1 cellular context compared by ENCODE assay signal in the genomic region with DNA sequence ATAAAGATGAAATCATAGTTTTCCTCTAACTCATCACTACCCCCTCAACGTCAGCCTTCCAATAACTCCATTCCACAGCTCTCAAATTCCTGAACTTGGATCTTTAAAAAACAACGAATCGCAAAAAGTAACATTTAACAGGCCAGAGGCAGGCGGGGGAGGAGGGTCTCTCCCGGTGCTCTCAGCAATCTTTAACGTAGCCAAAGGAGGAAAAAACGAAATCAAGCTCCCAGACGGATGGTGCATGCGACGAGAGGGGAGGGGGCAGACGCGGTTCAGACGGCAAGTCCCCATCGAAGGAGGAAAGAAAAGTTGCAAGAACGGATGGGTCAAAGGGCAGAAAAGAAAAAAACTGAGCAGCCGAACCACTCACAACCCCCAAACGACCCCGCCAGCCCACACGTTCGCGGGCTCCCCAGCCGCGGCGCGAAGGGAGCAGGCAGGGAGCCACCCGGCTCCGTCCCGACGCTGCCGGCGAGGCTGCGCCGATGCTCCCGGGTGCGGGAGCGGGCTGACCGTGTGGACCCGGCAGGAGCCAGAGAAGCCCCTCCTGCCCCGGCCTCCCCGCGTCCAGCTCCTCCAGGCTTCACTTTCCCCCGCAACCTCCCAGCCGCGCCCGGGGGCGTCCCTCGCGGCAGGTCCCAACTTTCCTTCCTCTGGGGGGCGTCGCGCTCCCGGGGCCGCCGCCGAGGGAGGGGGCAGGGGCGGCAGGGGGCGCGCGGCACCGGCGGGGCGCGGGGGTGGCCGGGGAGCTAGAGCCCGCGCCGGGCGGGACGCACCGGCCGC.
TF ChIP-seq lines count a peak whose summit lies in the region.

No MANE protein-coding gene starts in this region.

TF ChIP-seq in HepG2, 621 proteins besides CTCF, POLR2A, EP300 and RAD21 (continued from another document and continues in another):
- no peak for TF ChIP-seq MLXIP (CRISPR knock-in tag; IDR thresholded peaks at IDR 0.05; ENCODE audit: borderline replicate concordance)
- peak; percentile 71; the same call in 1 of the 2 replicates for TF ChIP-seq KMT2A (CRISPR knock-in tag; IDR thresholded peaks at IDR 0.05)
- peak; percentile 46; the same call in 1 of the 2 replicates for TF ChIP-seq ARNT2 (CRISPR knock-in tag; IDR thresholded peaks at IDR 0.05; ENCODE audit: low read depth)
- TF ChIP-seq SPEN (CRISPR knock-in tag; IDR thresholded peaks at IDR 0.05; ENCODE audit: low read depth), result peak; percentile 19; the same call in 1 of the 2 replicates
- TF ChIP-seq HHEX (CRISPR knock-in tag; IDR thresholded peaks at IDR 0.05), result no peak
- TF ChIP-seq GATAD1 (CRISPR knock-in tag; IDR thresholded peaks at IDR 0.05), result no peak
- TF ChIP-seq ZBTB20 (CRISPR knock-in tag; IDR thresholded peaks at IDR 0.05; ENCODE audit: borderline replicate concordance, low read depth), result 0 out of 2 replicates have a peak, but pooled peaks have one; percentile 8
- TF ChIP-seq ZNF747 (CRISPR knock-in tag; IDR thresholded peaks at IDR 0.05; ENCODE audit: borderline replicate concordance), result no peak
- no peak for TF ChIP-seq THAP11 (CRISPR knock-in tag; IDR thresholded peaks at IDR 0.05)
- TF ChIP-seq HOXA5 (CRISPR knock-in tag; IDR thresholded peaks at IDR 0.05), result no peak
- no peak for TF ChIP-seq ZMAT3 (CRISPR knock-in tag; conservative IDR thresholded peaks at IDR 0.05)
- TF ChIP-seq ZNF891 (CRISPR knock-in tag; IDR thresholded peaks at IDR 0.05), result peak; percentile 65; the same call in 1 of the 2 replicates
- no peak for TF ChIP-seq ZKSCAN5 (CRISPR knock-in tag; IDR thresholded peaks at IDR 0.05)
- TF ChIP-seq ZNF574 (CRISPR knock-in tag; IDR thresholded peaks at IDR 0.05), result no peak
- TF ChIP-seq, protein P1, sequence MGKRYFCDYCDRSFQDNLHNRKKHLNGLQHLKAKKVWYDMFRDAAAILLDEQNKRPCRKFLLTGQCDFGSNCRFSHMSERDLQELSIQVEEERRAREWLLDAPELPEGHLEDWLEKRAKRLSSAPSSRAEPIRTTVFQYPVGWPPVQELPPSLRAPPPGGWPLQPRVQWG (CRISPR knock-in tag; IDR thresholded peaks at IDR 0.05; ENCODE audit: borderline replicate concordance, low read depth), result no peak
- TF ChIP-seq ZNF143 (CRISPR knock-in tag; IDR thresholded peaks at IDR 0.05), result no peak
- no peak for TF ChIP-seq ZNF34 (CRISPR knock-in tag; IDR thresholded peaks at IDR 0.05; ENCODE audit: borderline replicate concordance)
- TF ChIP-seq, protein P2, sequence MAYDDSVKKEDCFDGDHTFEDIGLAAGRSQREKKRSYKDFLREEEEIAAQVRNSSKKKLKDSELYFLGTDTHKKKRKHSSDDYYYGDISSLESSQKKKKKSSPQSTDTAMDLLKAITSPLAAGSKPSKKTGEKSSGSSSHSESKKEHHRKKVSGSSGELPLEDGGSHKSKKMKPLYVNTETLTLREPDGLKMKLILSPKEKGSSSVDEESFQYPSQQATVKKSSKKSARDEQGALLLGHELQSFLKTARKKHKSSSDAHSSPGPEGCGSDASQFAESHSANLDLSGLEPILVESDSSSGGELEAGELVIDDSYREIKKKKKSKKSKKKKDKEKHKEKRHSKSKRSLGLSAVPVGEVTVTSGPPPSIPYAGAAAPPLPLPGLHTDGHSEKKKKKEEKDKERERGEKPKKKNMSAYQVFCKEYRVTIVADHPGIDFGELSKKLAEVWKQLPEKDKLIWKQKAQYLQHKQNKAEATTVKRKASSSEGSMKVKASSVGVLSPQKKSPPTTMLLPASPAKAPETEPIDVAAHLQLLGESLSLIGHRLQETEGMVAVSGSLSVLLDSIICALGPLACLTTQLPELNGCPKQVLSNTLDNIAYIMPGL (CRISPR knock-in tag; IDR thresholded peaks at IDR 0.05; ENCODE audit: borderline replicate concordance in 1 of 2, low read depth in 1 of 2), result peak in 1 of 2 experiments; percentile 61; a peak in 2 of 4 replicates
- no peak for TF ChIP-seq ZNF713 (CRISPR knock-in tag; IDR thresholded peaks at IDR 0.05)
- TF ChIP-seq MED8 (CRISPR knock-in tag; IDR thresholded peaks at IDR 0.05; ENCODE audit: insufficient replicate concordance), result no peak
- TF ChIP-seq SAP130 (CRISPR knock-in tag; IDR thresholded peaks at IDR 0.05; ENCODE audit: low read depth), result 0 out of 2 replicates have a peak, but pooled peaks have one; percentile 37
- TF ChIP-seq ZSCAN9 (CRISPR knock-in tag; IDR thresholded peaks at IDR 0.05; ENCODE audit: borderline replicate concordance), result no peak
- no peak for TF ChIP-seq ZNF44 (CRISPR knock-in tag; IDR thresholded peaks at IDR 0.05)
- peak; percentile 38 for TF ChIP-seq SRSF1 (optimal IDR thresholded peaks at IDR 0.05; ENCODE audit: low read depth, low read length)
- no peak for TF ChIP-seq MXI1 (IDR thresholded peaks at IDR 0.05; ENCODE audit: borderline replicate concordance, low read depth, low read length)
- TF ChIP-seq ZNF879 (CRISPR knock-in tag; IDR thresholded peaks at IDR 0.05), result no peak
- TF ChIP-seq SIX1 (CRISPR knock-in tag; IDR thresholded peaks at IDR 0.05; ENCODE audit: borderline replicate concordance), result no peak
- no peak for TF ChIP-seq ZNF766 (CRISPR knock-in tag; IDR thresholded peaks at IDR 0.05; ENCODE audit: borderline replicate concordance)
- no peak for TF ChIP-seq ZNF562 (CRISPR knock-in tag; IDR thresholded peaks at IDR 0.05; ENCODE audit: borderline replicate concordance)
- no peak for TF ChIP-seq ZNF101 (CRISPR knock-in tag; IDR thresholded peaks at IDR 0.05; ENCODE audit: borderline replicate concordance, low read depth)
- TF ChIP-seq ZMYM2 (CRISPR knock-in tag; IDR thresholded peaks at IDR 0.05), result no peak
- TF ChIP-seq, protein P3, sequence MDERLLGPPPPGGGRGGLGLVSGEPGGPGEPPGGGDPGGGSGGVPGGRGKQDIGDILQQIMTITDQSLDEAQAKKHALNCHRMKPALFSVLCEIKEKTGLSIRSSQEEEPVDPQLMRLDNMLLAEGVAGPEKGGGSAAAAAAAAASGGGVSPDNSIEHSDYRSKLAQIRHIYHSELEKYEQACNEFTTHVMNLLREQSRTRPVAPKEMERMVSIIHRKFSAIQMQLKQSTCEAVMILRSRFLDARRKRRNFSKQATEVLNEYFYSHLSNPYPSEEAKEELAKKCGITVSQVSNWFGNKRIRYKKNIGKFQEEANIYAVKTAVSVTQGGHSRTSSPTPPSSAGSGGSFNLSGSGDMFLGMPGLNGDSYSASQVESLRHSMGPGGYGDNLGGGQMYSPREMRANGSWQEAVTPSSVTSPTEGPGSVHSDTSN (CRISPR knock-in tag; IDR thresholded peaks at IDR 0.05), result no peak
- TF ChIP-seq MEIS1 (CRISPR knock-in tag; IDR thresholded peaks at IDR 0.05; ENCODE audit: borderline replicate concordance), result no peak
- no peak for TF ChIP-seq ZNF264 (CRISPR knock-in tag; IDR thresholded peaks at IDR 0.05)
- TF ChIP-seq ZNF142 (CRISPR knock-in tag; IDR thresholded peaks at IDR 0.05), result no peak
- no peak for TF ChIP-seq ZNF572 (CRISPR knock-in tag; IDR thresholded peaks at IDR 0.05)
- TF ChIP-seq GATA4 (IDR thresholded peaks at IDR 0.05; ENCODE audit: borderline replicate concordance, low read depth), result no peak
- TF ChIP-seq MTF1 (CRISPR knock-in tag; IDR thresholded peaks at IDR 0.05), result no peak
- TF ChIP-seq, protein P4, sequence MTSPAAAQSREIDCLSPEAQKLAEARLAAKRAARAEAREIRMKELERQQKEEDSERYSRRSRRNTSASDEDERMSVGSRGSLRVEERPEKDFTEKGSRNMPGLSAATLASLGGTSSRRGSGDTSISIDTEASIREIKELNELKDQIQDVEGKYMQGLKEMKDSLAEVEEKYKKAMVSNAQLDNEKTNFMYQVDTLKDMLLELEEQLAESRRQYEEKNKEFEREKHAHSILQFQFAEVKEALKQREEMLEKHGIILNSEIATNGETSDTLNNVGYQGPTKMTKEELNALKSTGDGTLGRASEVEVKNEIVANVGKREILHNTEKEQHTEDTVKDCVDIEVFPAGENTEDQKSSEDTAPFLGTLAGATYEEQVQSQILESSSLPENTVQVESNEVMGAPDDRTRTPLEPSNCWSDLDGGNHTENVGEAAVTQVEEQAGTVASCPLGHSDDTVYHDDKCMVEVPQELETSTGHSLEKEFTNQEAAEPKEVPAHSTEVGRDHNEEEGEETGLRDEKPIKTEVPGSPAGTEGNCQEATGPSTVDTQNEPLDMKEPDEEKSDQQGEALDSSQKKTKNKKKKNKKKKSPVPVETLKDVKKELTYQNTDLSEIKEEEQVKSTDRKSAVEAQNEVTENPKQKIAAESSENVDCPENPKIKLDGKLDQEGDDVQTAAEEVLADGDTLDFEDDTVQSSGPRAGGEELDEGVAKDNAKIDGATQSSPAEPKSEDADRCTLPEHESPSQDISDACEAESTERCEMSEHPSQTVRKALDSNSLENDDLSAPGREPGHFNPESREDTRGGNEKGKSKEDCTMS (CRISPR knock-in tag; conservative IDR thresholded peaks at IDR 0.05), result no peak
- no peak for TF ChIP-seq ZSCAN20 (CRISPR knock-in tag; IDR thresholded peaks at IDR 0.05; ENCODE audit: borderline replicate concordance)
- TF ChIP-seq YEATS4 (CRISPR knock-in tag; IDR thresholded peaks at IDR 0.05; ENCODE audit: borderline replicate concordance), result peak; percentile 64; the same call in 1 of the 2 replicates
- TF ChIP-seq NR3C1 (CRISPR knock-in tag; IDR thresholded peaks at IDR 0.05), result no peak
- TF ChIP-seq MAZ (IDR thresholded peaks at IDR 0.05; ENCODE audit: borderline replicate concordance, low read depth, low read length), result 0 out of 2 replicates have a peak, but pooled peaks have one; percentile 15
- peak; percentile 33; the same call in 1 of the 2 replicates for TF ChIP-seq MAZ (CRISPR knock-in tag; IDR thresholded peaks at IDR 0.05; ENCODE audit: low read depth)
- no peak for TF ChIP-seq KLF13 (CRISPR knock-in tag; IDR thresholded peaks at IDR 0.05)
- no peak for TF ChIP-seq SNAI1 (CRISPR knock-in tag; IDR thresholded peaks at IDR 0.05; ENCODE audit: borderline replicate concordance)
